ENCODE assay signal across 25 cellular contexts in genomic region chr4:48449151-48449550, GRCh38. TPM values are rescaled to one million over a fixed set of nuclear protein-coding genes. Genes with fewer than 3 reads are reported as not detected.
DNase-seq lines count a peak whose midpoint lies in the region; ATAC-seq, FAIRE-seq and TF ChIP-seq lines count a peak whose summit lies in the region.
"Had no signal": no experiment of that assay in that cellular context is flagged by ENCODE, and none has a peak within 500 bp of the region (broad histone marks: within the 10 kb centered on the region; RNA-seq: fewer than 3 reads in every experiment).

No MANE protein-coding gene starts in this region.

- peak overlapping the region; percentile 80 for H3K27ac Mint-ChIP-seq in Caco-2 (ENCODE audit: unreplicated experiment)
- H3K27ac Mint-ChIP-seq: CD14-positive monocyte; CD4-positive, alpha-beta T cell; CD8-positive, alpha-beta memory T cell had no signal

- TF ChIP-seq EP300 in H1 (IDR thresholded peaks at IDR 0.05; ENCODE audit: borderline replicate concordance in 1 of 2, low read depth in 2 of 2, low read length in 2 of 2) = no peak

- H2BK15ac ChIP-seq in H1 (ENCODE audit: low read length) = no peak overlapping the region

- H3F3A ChIP-seq in Loucy (ENCODE audit: low read depth) = no peaks in the 10 kb centered on the region

- TF ChIP-seq CTCF in Caco-2 (IDR thresholded peaks at IDR 0.05; ENCODE audit: insufficient read depth in 1 of 2, low read depth in 1 of 2, low read length in 1 of 2, severe bottlenecking in 1 of 2, unreplicated experiment in 1 of 2) = no peak
- TF ChIP-seq CTCF in Loucy (conservative IDR thresholded peaks at IDR 0.05; ENCODE audit: low read length) = no peak
- no peak for TF ChIP-seq CTCF in H1 (IDR thresholded peaks at IDR 0.05; ENCODE audit: control extremely low read depth in 1 of 3, insufficient read depth in 1 of 3, low read depth in 1 of 3, low read length in 3 of 3)

- no peaks in the 10 kb centered on the region for H3K9me3 Mint-ChIP-seq in Caco-2 (ENCODE audit: unreplicated experiment)
- H3K9me3 Mint-ChIP-seq: CD4-positive, alpha-beta T cell; CD8-positive, alpha-beta memory T cell; H9 had no signal

- no peak overlapping the region for H3K23ac ChIP-seq in H1 (ENCODE audit: insufficient read length)

- no peak for FAIRE-seq in H1 (lab: Jason Lieb, UNC)
- FAIRE-seq: A549, GM12891, GM18507 had no signal

- no peak for TF ChIP-seq RAD21 in H1 (IDR thresholded peaks at IDR 0.05 in 1 of 2, conservative IDR thresholded peaks at IDR 0.05 in 1 of 2; ENCODE audit: low read depth in 2 of 2, low read length in 2 of 2)

- H3K4ac ChIP-seq in H1 (replicated peaks; ENCODE audit: insufficient read length, low read depth, low read length) = no peak overlapping the region

- no peak overlapping the region for H3K56ac ChIP-seq in H1 (replicated peaks; ENCODE audit: insufficient read length, low read depth, low read length)

- H3K9me3 ChIP-seq in Caco-2 = no peaks in the 10 kb centered on the region
- no peaks in the 10 kb centered on the region for H3K9me3 ChIP-seq in Loucy (ENCODE audit: insufficient read depth, low read depth, low read length)
- H3K9me3 ChIP-seq in H1 (ENCODE audit: insufficient read depth in 2 of 2, low read depth in 1 of 2, low read length in 1 of 2) = no peaks in the 10 kb centered on the region
- H3K9me3 ChIP-seq: A549, BE2C had no signal

- no peaks in the 10 kb centered on the region for H3K79me2 ChIP-seq in Loucy (ENCODE audit: insufficient read depth, low read length)
- no peaks in the 10 kb centered on the region for H3K79me2 ChIP-seq in H1 (ENCODE audit: control insufficient read depth in 1 of 2, insufficient read depth in 2 of 2, low read length in 2 of 2)

- no peaks in the 10 kb centered on the region for H3K9me2 ChIP-seq in Loucy (replicated peaks; ENCODE audit: low read depth, low read length)

- H3K36me3 Mint-ChIP-seq in Caco-2 (ENCODE audit: insufficient read depth, unreplicated experiment) = no peaks in the 10 kb centered on the region
- H3K36me3 Mint-ChIP-seq: CD14-positive monocyte had no signal

- DNase-seq in Caco-2 (peak; percentile 17 to 45), H1 (ENCODE audit: low read depth in 1 of 2, low spot score in 2 of 2) (no peak), T-helper 1 cell (no peak)
- DNase-seq in activated effector memory CD4-positive, alpha-beta T cell treated with anti-CD3 and anti-CD28 coated beads, Interleukin-2, amount 50 U/mL, for 16 hours = no peak
- DNase-seq: 8988T; ACHN; AML-193; BE2C; Calu3; CD4-positive, alpha-beta T cell; CD8-positive, alpha-beta memory T cell; DMS53; DMS79 treated with DMSO at 0.1 percent for 48 hours; GF-D8; H9 had no signal

- intact Hi-C loops in Caco-2 (cut with micrococcal nuclease; ENCODE audit: unreplicated experiment) = loop anchor here (2.0 to 10.0 kb wide), 2 partner anchors 56 to 98 kb away; no protein-coding TSS in a partner anchor

- H4K91ac ChIP-seq in H1 (replicated peaks; ENCODE audit: insufficient read length, low read length) = no peak overlapping the region

- H3K27me3 ChIP-seq in Caco-2 (replicated peaks; ENCODE audit: control insufficient read depth, insufficient read depth, low read length) (no peaks in the 10 kb centered on the region), Loucy (ENCODE audit: insufficient read depth, low read length, poor library complexity, severe bottlenecking) (no peaks in the 10 kb centered on the region), H1 (replicated peaks in 1 of 4; ENCODE audit: control insufficient read depth in 3 of 4, extremely low read depth in 1 of 4, insufficient read depth in 3 of 4, low read length in 3 of 4) (no peaks in the 10 kb centered on the region)
- H3K27me3 ChIP-seq: BE2C; BLaER1 treated with 17β-estradiol and CSF1 and Interleukin-3, amounts not matched to agents 10 nM and 100 nM had no signal

- no peak overlapping the region for H2BK20ac ChIP-seq in H1 (ENCODE audit: low read length)

- H4K20me1 ChIP-seq in Loucy (ENCODE audit: insufficient read depth, low read length, poor library complexity, severe bottlenecking) = no peaks in the 10 kb centered on the region
- H4K20me1 ChIP-seq in H1 (replicated peaks in 1 of 2; ENCODE audit: control insufficient read depth in 1 of 2, insufficient read depth in 2 of 2, low read length in 2 of 2) = no peaks in the 10 kb centered on the region
- H4K20me1 ChIP-seq: BLaER1 treated with 17β-estradiol and CSF1 and Interleukin-3, amounts not matched to agents 10 nM and 100 nM had no signal

- no peaks in the 10 kb centered on the region for H3K23me2 ChIP-seq in H1 (ENCODE audit: low read depth, low read length)

- H3K36me3 ChIP-seq in Caco-2 (ENCODE audit: control insufficient read depth, insufficient read depth, low read length) (no peaks in the 10 kb centered on the region), Loucy (ENCODE audit: insufficient read depth, low read length) (no peaks in the 10 kb centered on the region), H1 (ENCODE audit: control insufficient read depth in 2 of 4, insufficient read depth in 4 of 4, low read length in 3 of 4) (no peaks in the 10 kb centered on the region)
- H3K36me3 ChIP-seq: BE2C; BLaER1 treated with 17β-estradiol and CSF1 and Interleukin-3, amounts not matched to agents 10 nM and 100 nM had no signal

- no peaks in the 10 kb centered on the region for H3K27me3 Mint-ChIP-seq in Caco-2 (ENCODE audit: insufficient read depth, unreplicated experiment)

- no peak overlapping the region for H4K5ac ChIP-seq in H1 (ENCODE audit: insufficient read length, low read depth, low read length)

- no peak overlapping the region; the same call in 1 of the 2 replicates for H2AK5ac ChIP-seq in H1 (ENCODE audit: low read depth, low read length)

- no peak overlapping the region for H3K9ac ChIP-seq in Loucy (ENCODE audit: low read depth, low read length, poor library complexity, severe bottlenecking)
- H3K9ac ChIP-seq in H1 (replicated peaks in 1 of 4; ENCODE audit: extremely low read depth in 1 of 4, low read depth in 3 of 4, low read length in 3 of 4) = no peak overlapping the region
- H3K9ac ChIP-seq: BLaER1 treated with 17β-estradiol and CSF1 and Interleukin-3, amounts not matched to agents 10 nM and 100 nM had no signal

- no peak overlapping the region for H2BK5ac ChIP-seq in H1 (ENCODE audit: low read depth, low read length)

- H3K4me1 ChIP-seq in Caco-2 (peaks cover 9% of the 10 kb centered on the region), Loucy (ENCODE audit: insufficient read depth, low read length, poor library complexity, severe bottlenecking) (no peaks in the 10 kb centered on the region), H1 (replicated peaks in 1 of 4; ENCODE audit: control insufficient read depth in 3 of 4, insufficient read depth in 4 of 4, low read length in 3 of 4) (no peaks in the 10 kb centered on the region)
- H3K4me1 ChIP-seq: A549 had no signal

- H2BK120ac ChIP-seq in H1 (replicated peaks; ENCODE audit: low read depth, low read length) = no peak overlapping the region

- H2AFZ ChIP-seq in Loucy (ENCODE audit: low read length) (0 out of 2 replicates have a peak overlapping the region, but pooled peaks have one; percentile 3), H1 (ENCODE audit: low read length) (peak overlapping the region; percentile 74)

- CTCF ChIA-PET in Caco-2 (lab: Charles Lee) = no interaction called here
- CTCF ChIA-PET in H1 (lab: Charles Lee; ENCODE audit: partially characterized antibody) = interaction anchor here (1.3 kb wide), 1 partner anchor 11 kb away, joined by 3 read pairs; no protein-coding TSS in a partner anchor

- no peak overlapping the region for H3K27ac ChIP-seq in H1 (ENCODE audit: low read depth, low read length)
- H3K27ac ChIP-seq: A549; BLaER1 treated with 17β-estradiol and CSF1 and Interleukin-3, amounts not matched to agents 10 nM and 100 nM had no signal

- no peak overlapping the region for H3K4me3 ChIP-seq in Caco-2 (ENCODE audit: low read depth, low read length)
- no peak overlapping the region for H3K4me3 ChIP-seq in Loucy (ENCODE audit: low read length, poor library complexity, severe bottlenecking)
- H3K4me3 ChIP-seq in H1 (ENCODE audit: extremely low read depth in 1 of 4, insufficient read depth in 2 of 4, low read depth in 3 of 4, low read length in 4 of 4) = no peak overlapping the region
- H3K4me3 ChIP-seq: A549; BLaER1 treated with 17β-estradiol and CSF1 and Interleukin-3, amounts not matched to agents 10 nM and 100 nM had no signal

- peaks cover 10% of the 10 kb centered on the region for H3K4me1 Mint-ChIP-seq in Caco-2 (ENCODE audit: low read depth, unreplicated experiment)
- H3K4me1 Mint-ChIP-seq: CD14-positive monocyte; CD8-positive, alpha-beta memory T cell; H9 had no signal

- no TSS peak for BruUV-seq in Caco-2 (replicated peaks; lab: Mats Ljungman, UMichigan)

- H3K14ac ChIP-seq in H1 (ENCODE audit: insufficient read length) = no peak overlapping the region

- POLR2A ChIA-PET in Caco-2 (lab: Charles Lee) (no interaction called here), H1 (lab: Charles Lee; ENCODE audit: partially characterized antibody) (no interaction called here)

- no peaks in the 10 kb centered on the region for H3K79me1 ChIP-seq in H1 (ENCODE audit: low read depth, low read length)

- no peak overlapping the region for H3K18ac ChIP-seq in H1 (ENCODE audit: extremely low read depth, low read length)

- 93% methylated on average over 10 of the region's 10 CpGs; no CpG with 5 or more reads in 1 of the 2 experiments for WGBS in H1 (ENCODE audit: extremely low coverage in 1 of 2, insufficient coverage in 1 of 2, insufficient read length in 1 of 2, insufficient replicate concordance in 2 of 2, low coverage in 1 of 2, low lambda C conversion rate in 2 of 2, missing lambda C conversion rate in 1 of 2), 2 experiments

- no peak for ATAC-seq in SK-N-SH treated with all-trans-retinoic acid at 6 μM for 48 hours
- ATAC-seq: A549, HCT116 had no signal

- H4K8ac ChIP-seq in H1 (ENCODE audit: extremely low read depth, insufficient read depth, low read length) = no peak overlapping the region

- no peak overlapping the region for H3K4me2 ChIP-seq in Loucy (ENCODE audit: low read depth, low read length, poor library complexity, severe bottlenecking)
- no peak overlapping the region for H3K4me2 ChIP-seq in H1 (ENCODE audit: insufficient read depth in 1 of 2, low read depth in 2 of 2, low read length in 2 of 2)
- H3K4me2 ChIP-seq: A549; BLaER1 treated with 17β-estradiol and CSF1 and Interleukin-3, amounts not matched to agents 10 nM and 100 nM had no signal

- no peak overlapping the region for H2BK12ac ChIP-seq in H1 (ENCODE audit: low read depth, low read length)

- TF ChIP-seq POLR2A in H1 (IDR thresholded peaks at IDR 0.05; ENCODE audit: control extremely low read depth in 1 of 2, low read depth in 2 of 2, low read length in 2 of 2) = no peak

- no peak overlapping the region for H3K4me3 Mint-ChIP-seq in Caco-2 (ENCODE audit: unreplicated experiment)
- H3K4me3 Mint-ChIP-seq: CD4-positive, alpha-beta T cell; CD8-positive, alpha-beta memory T cell; H9 had no signal

RNA-seq across cellular contexts. Expression of gene SLC10A4, which starts 34.0 kb away (rescaled TPM):
- 1.7 and 2.6 TPM in 2 replicates for total RNA-seq in Caco-2 (2022)
- total RNA-seq in H1 (2021; fragmentation: NEBNext Ultra II Directional; extraction: Animal tissue kit (Norgen Biotek cat#: 25700)) = 3.6 and 4.5 TPM in 2 replicates
- 5.1 and 5.6 TPM in 2 replicates for polyA plus RNA-seq in H1 (2011; rRNA removed)
- polyA plus RNA-seq in H1 (2011; cell fraction: cytosol; rRNA removed) = 2.9 TPM
- polyA plus RNA-seq in H1 (2011; cell fraction: nucleus; rRNA removed) = 3.0 TPM
- polyA plus RNA-seq in H1 (2012, experiment 1 of 2) = 1.5 to 2.1 TPM (median 1.9 TPM) in 4 replicates
- 1.4 TPM for polyA plus RNA-seq in H1 (2012, experiment 2 of 2)
- 5.5 TPM for polyA plus RNA-seq in H1 (2013, experiment 1 of 2)
- polyA plus RNA-seq in H1 (2013, experiment 2 of 2) = 5.6 TPM
- 3.1 and 4.7 TPM in 2 replicates for polyA minus RNA-seq in H1 (2011; rRNA and poly(A)+ RNA removed)
- polyA minus RNA-seq in H1 (2011; cell fraction: cytosol; rRNA and poly(A)+ RNA removed) = 1.2 TPM
- 4.4 TPM for polyA minus RNA-seq in H1 (2011; cell fraction: nucleus; rRNA and poly(A)+ RNA removed)
- total RNA-seq: CD4-positive, alpha-beta T cell; CD8-positive, alpha-beta memory T cell; G401 had no signal
- polyA plus RNA-seq: CD14-positive monocyte; CD8-positive, alpha-beta memory T cell had no signal

RNA-seq across cellular contexts. Expression of gene ZAR1, which starts 40.9 kb away (rescaled TPM):
- 0.21 TPM in 1 of 2 replicates, not detected in the other for total RNA-seq in Caco-2 (2022)
- total RNA-seq in H1 (2021; fragmentation: NEBNext Ultra II Directional; extraction: Animal tissue kit (Norgen Biotek cat#: 25700)) = 0.36 and 0.78 TPM in 2 replicates
- 0.33 and 0.35 TPM in 2 replicates for polyA plus RNA-seq in H1 (2011; rRNA removed)
- 0.58 TPM for polyA plus RNA-seq in H1 (2011; cell fraction: cytosol; rRNA removed)
- polyA plus RNA-seq in H1 (2011; cell fraction: nucleus; rRNA removed) = 0.88 TPM
- 0.23 to 0.48 TPM (median 0.43 TPM) in 4 replicates for polyA plus RNA-seq in H1 (2012, experiment 1 of 2)
- 0.12 TPM for polyA plus RNA-seq in H1 (2012, experiment 2 of 2)
- 0.20 TPM for polyA plus RNA-seq in H1 (2013, experiment 1 of 2)
- 0.20 TPM for polyA plus RNA-seq in H1 (2013, experiment 2 of 2)
- polyA minus RNA-seq in H1 (2011; rRNA and poly(A)+ RNA removed) = 0.29 and 0.50 TPM in 2 replicates
- polyA minus RNA-seq in H1 (2011; cell fraction: cytosol; rRNA and poly(A)+ RNA removed) = not detected
- polyA minus RNA-seq in H1 (2011; cell fraction: nucleus; rRNA and poly(A)+ RNA removed) = 0.70 TPM
- total RNA-seq: Calu3; CD4-positive, alpha-beta T cell; CD8-positive, alpha-beta memory T cell; G401; H4 had no signal
- polyA plus RNA-seq: CD14-positive monocyte; CD8-positive, alpha-beta memory T cell had no signal

Comparison
In these comparisons a context has a peak if more than half of its experiments do, and no peak if none do; other contexts are left out.
1. DNase-seq: peak in Caco-2 (2 of 2); none in H1 (0 of 2), T-helper 1 cell (0 of 5) and activated effector memory CD4-positive, alpha-beta T cell treated with anti-CD3 and anti-CD28 coated beads, Interleukin-2, amount 50 U/mL, for 16 hours (single experiment).